Comparison of ENCODE assay signal across 8 cellular contexts in genomic region chr9:37415011-37415719, GRCh38. TPM values are rescaled to one million over a fixed set of nuclear protein-coding genes. Genes with fewer than 3 reads are reported as not detected.
DNase-seq lines count a peak whose midpoint lies in the region; ATAC-seq, FAIRE-seq and TF ChIP-seq lines count a peak whose summit lies in the region.

No MANE protein-coding gene starts in this region.

- DNase-seq in CMK (ENCODE audit: low read depth) (peak; percentile 54), NCI-H510A treated with DMSO at 0.1 percent for 48 hours (lab: John Stamatoyannopoulos, UW) (peak; percentile 43), H1 (ENCODE audit: low read depth in 1 of 2, low spot score in 2 of 2) (peak; percentile 77 to 92), midbrain (lab: John Stamatoyannopoulos, UW) (peak; percentile 81)
- peak; percentile 45 to 54 for DNase-seq in activated CD8-positive, alpha-beta memory T cell treated with anti-CD3 and anti-CD28 coated beads for 1 hour (ENCODE audit: extremely low read depth in 1 of 2, low read depth in 1 of 2)
- DNase-seq in stimulated activated CD8-positive, alpha-beta memory T cell treated with anti-CD3 and anti-CD28 coated beads, Interleukin-2, amount 100 ng/mL, for 1 hour (ENCODE audit: low read depth in 2 of 2) = peak; percentile 47 to 48

- peak overlapping the region; percentile 45 to 63 for H3K4me2 ChIP-seq in H1 (ENCODE audit: insufficient read depth in 1 of 2, low read depth in 2 of 2, low read length in 2 of 2)

- H3K27ac ChIP-seq in H1 (ENCODE audit: low read depth, low read length) = peak overlapping the region; percentile 41

- peak; percentile 57 for FAIRE-seq in H1 (lab: Jason Lieb, UNC)

- no peaks in the 10 kb centered on the region for H3K79me2 ChIP-seq in H1 (ENCODE audit: control insufficient read depth in 1 of 2, insufficient read depth in 2 of 2, low read length in 2 of 2)

- CTCF ChIA-PET in H1 (lab: Charles Lee; ENCODE audit: partially characterized antibody) = interaction anchor here (0.7 to 3.4 kb wide), 14 partner anchors 8 to 505 kb away, joined by 3 to 18 read pairs (median 4); partner anchors contain the start of gene ZBTB5

- peak overlapping the region; percentile 7; the same call in 1 of the 2 replicates for H4K8ac ChIP-seq in H1 (ENCODE audit: extremely low read depth, insufficient read depth, low read length)

- TF ChIP-seq RAD21 in H1 (IDR thresholded peaks at IDR 0.05 in 1 of 2, conservative IDR thresholded peaks at IDR 0.05 in 1 of 2; ENCODE audit: low read depth in 2 of 2, low read length in 2 of 2) = peak; percentile 46 to 58

- no peak overlapping the region for H2BK120ac ChIP-seq in H1 (replicated peaks; ENCODE audit: low read depth, low read length)

- H3K27me3 ChIP-seq in H1 (replicated peaks in 1 of 4; ENCODE audit: control insufficient read depth in 3 of 4, extremely low read depth in 1 of 4, insufficient read depth in 3 of 4, low read length in 3 of 4) = no peaks in the 10 kb centered on the region

- peak overlapping the region; percentile 39 for H3K4ac ChIP-seq in H1 (replicated peaks; ENCODE audit: insufficient read length, low read depth, low read length)

- H4K5ac ChIP-seq in H1 (ENCODE audit: insufficient read length, low read depth, low read length) = peak overlapping the region; percentile 30

- peak overlapping the region in 1 of 4 experiments; percentile 38; a peak in 1 of 7 replicates for H3K9ac ChIP-seq in H1 (replicated peaks in 1 of 4; ENCODE audit: extremely low read depth in 1 of 4, low read depth in 3 of 4, low read length in 3 of 4)

- TF ChIP-seq CTCF in H1 (IDR thresholded peaks at IDR 0.05; ENCODE audit: control extremely low read depth in 1 of 3, insufficient read depth in 1 of 3, low read depth in 1 of 3, low read length in 3 of 3) = peak; percentile 61 to 78 (median 73)

- TF ChIP-seq EP300 in H1 (IDR thresholded peaks at IDR 0.05; ENCODE audit: borderline replicate concordance in 1 of 2, low read depth in 2 of 2, low read length in 2 of 2) = no peak

- 26% methylated on average over 22 of the region's 22 CpGs; no CpG with 5 or more reads in 1 of the 2 experiments for WGBS in H1 (ENCODE audit: extremely low coverage in 1 of 2, insufficient coverage in 1 of 2, insufficient read length in 1 of 2, insufficient replicate concordance in 2 of 2, low coverage in 1 of 2, low lambda C conversion rate in 2 of 2, missing lambda C conversion rate in 1 of 2), 2 experiments

- peak overlapping the region; percentile 99; the same call in 1 of the 2 replicates for H2BK15ac ChIP-seq in H1 (ENCODE audit: low read length)

- H3K36me3 ChIP-seq in H1 (ENCODE audit: control insufficient read depth in 2 of 4, insufficient read depth in 4 of 4, low read length in 3 of 4) = no peaks in the 10 kb centered on the region

- POLR2A ChIA-PET in H1 (lab: Charles Lee; ENCODE audit: partially characterized antibody) = interaction anchor here (0.7 to 3.4 kb wide), 11 partner anchors 7 to 177 kb away, joined by 3 to 13 read pairs (median 3); partner anchors contain the start of genes GRHPR, TOMM5 and ZBTB5

- H3K79me1 ChIP-seq in H1 (ENCODE audit: low read depth, low read length) = no peaks in the 10 kb centered on the region

- no peak overlapping the region for H3K14ac ChIP-seq in H1 (ENCODE audit: insufficient read length)

- peaks cover 0 to 18% (median 14%) of the 10 kb centered on the region in 4 experiments; a peak in 6 of 7 replicates for H3K4me1 ChIP-seq in H1 (replicated peaks in 1 of 4; ENCODE audit: control insufficient read depth in 3 of 4, insufficient read depth in 4 of 4, low read length in 3 of 4)

- peak overlapping the region; percentile 75 for H3K18ac ChIP-seq in H1 (ENCODE audit: extremely low read depth, low read length)

- ATAC-seq in HG03045 (IDR thresholded peaks at IDR 0.05; ENCODE audit: unreplicated experiment) = peak; percentile 35
- no peak for ATAC-seq in GM21367 (IDR thresholded peaks at IDR 0.05; ENCODE audit: unreplicated experiment)

- H2BK5ac ChIP-seq in H1 (ENCODE audit: low read depth, low read length) = peak overlapping the region; percentile 66

- peak overlapping the region in 1 of 4 experiments; percentile 28; a peak in 1 of 8 replicates for H3K4me3 ChIP-seq in H1 (ENCODE audit: extremely low read depth in 1 of 4, insufficient read depth in 2 of 4, low read depth in 3 of 4, low read length in 4 of 4)

- peak overlapping the region; percentile 55; the same call in 1 of the 2 replicates for H2AK5ac ChIP-seq in H1 (ENCODE audit: low read depth, low read length)

- H2AFZ ChIP-seq in H1 (ENCODE audit: low read length) = peak overlapping the region; percentile 63

- H4K20me1 ChIP-seq in H1 (replicated peaks in 1 of 2; ENCODE audit: control insufficient read depth in 1 of 2, insufficient read depth in 2 of 2, low read length in 2 of 2) = no peaks in the 10 kb centered on the region

- peak overlapping the region; percentile 25 for H4K91ac ChIP-seq in H1 (replicated peaks; ENCODE audit: insufficient read length, low read length)

- no peaks in the 10 kb centered on the region; the same call in 1 of the 2 replicates for H3K23me2 ChIP-seq in H1 (ENCODE audit: low read depth, low read length)

- peak overlapping the region; percentile 89 for H2BK12ac ChIP-seq in H1 (ENCODE audit: low read depth, low read length)

- no peak overlapping the region for H3K56ac ChIP-seq in H1 (replicated peaks; ENCODE audit: insufficient read length, low read depth, low read length)

- no peaks in the 10 kb centered on the region for H3K9me3 ChIP-seq in H1 (ENCODE audit: insufficient read depth in 2 of 2, low read depth in 1 of 2, low read length in 1 of 2)

- peak overlapping the region; percentile 2; the same call in 1 of the 2 replicates for H2BK20ac ChIP-seq in H1 (ENCODE audit: low read length)

- 0 out of 3 replicates have a peak, but pooled peaks of 1 of the 2 experiments have one; percentile 39 for TF ChIP-seq POLR2A in H1 (IDR thresholded peaks at IDR 0.05; ENCODE audit: control extremely low read depth in 1 of 2, low read depth in 2 of 2, low read length in 2 of 2)

- H3K23ac ChIP-seq in H1 (ENCODE audit: insufficient read length) = no peak overlapping the region

TF ChIP-seq in H1, 55 proteins besides CTCF, POLR2A, EP300 and RAD21 (continues in another document):
- TF ChIP-seq JUND (IDR thresholded peaks at IDR 0.05; ENCODE audit: low read length) = no peak
- TF ChIP-seq TBP (IDR thresholded peaks at IDR 0.05; ENCODE audit: low read depth, low read length) = peak; percentile 61
- TF ChIP-seq ZNF274 (IDR thresholded peaks at IDR 0.05; ENCODE audit: borderline replicate concordance, extremely low read depth, low read length) = no peak
- TF ChIP-seq YY1 (IDR thresholded peaks at IDR 0.05; ENCODE audit: low read depth, low read length) = peak; percentile 48; the same call in 1 of the 2 replicates
- TF ChIP-seq CREB1 (IDR thresholded peaks at IDR 0.05) = peak; percentile 76
- no peak for TF ChIP-seq CBX5 (IDR thresholded peaks at IDR 0.05; ENCODE audit: low read depth, low read length)
- peak; percentile 73 for TF ChIP-seq CTBP2 (IDR thresholded peaks at IDR 0.05; ENCODE audit: borderline replicate concordance, insufficient read depth, insufficient read length, low read length)
- TF ChIP-seq SAP30 (IDR thresholded peaks at IDR 0.05; ENCODE audit: insufficient read depth, insufficient replicate concordance, low read length) = no peak
- no peak for TF ChIP-seq CHD2 (IDR thresholded peaks at IDR 0.05; ENCODE audit: low read length)
- TF ChIP-seq E2F6 (IDR thresholded peaks at IDR 0.05) = no peak
- no peak for TF ChIP-seq KDM1A (IDR thresholded peaks at IDR 0.05; ENCODE audit: borderline replicate concordance, low read length)
- peak; percentile 96 for TF ChIP-seq TEAD4 (IDR thresholded peaks at IDR 0.05; ENCODE audit: low read depth, low read length)
- TF ChIP-seq SP4 (IDR thresholded peaks at IDR 0.05; ENCODE audit: low read length) = no peak
- TF ChIP-seq NANOG (IDR thresholded peaks at IDR 0.05; ENCODE audit: insufficient read depth, low read depth, low read length, poor library complexity, severe bottlenecking) = no peak
- no peak for TF ChIP-seq BCL11A (IDR thresholded peaks at IDR 0.05; ENCODE audit: low read depth in 2 of 2, low read length in 2 of 2)
- TF ChIP-seq KDM5A (IDR thresholded peaks at IDR 0.05; ENCODE audit: low read length) = no peak
- peak; percentile 42; the same call in 1 of the 2 replicates for TF ChIP-seq RBBP5 (IDR thresholded peaks at IDR 0.05; ENCODE audit: borderline replicate concordance, low read depth, low read length)
- no peak for TF ChIP-seq SUZ12 (IDR thresholded peaks at IDR 0.05; ENCODE audit: low read length)

RNA-seq across cellular contexts. Expression of gene GRHPR, which starts 7.3 kb away (rescaled TPM):
- total RNA-seq in H1 (2021; fragmentation: NEBNext Ultra II Directional; extraction: Animal tissue kit (Norgen Biotek cat#: 25700)) = 97.0 and 98.1 TPM in 2 replicates
- 201 and 246 TPM in 2 replicates for polyA plus RNA-seq in H1 (2011; rRNA removed)
- 235 TPM for polyA plus RNA-seq in H1 (2011; cell fraction: cytosol; rRNA removed)
- 195 TPM for polyA plus RNA-seq in H1 (2011; cell fraction: nucleus; rRNA removed)
- 100 to 150 TPM (median 142 TPM) in 4 replicates for polyA plus RNA-seq in H1 (2012, experiment 1 of 2)
- polyA plus RNA-seq in H1 (2012, experiment 2 of 2) = 127 TPM
- polyA plus RNA-seq in H1 (2013, experiment 1 of 2) = 94.7 TPM
- polyA plus RNA-seq in H1 (2013, experiment 2 of 2) = 91.3 TPM
- 108 and 124 TPM in 2 replicates for polyA minus RNA-seq in H1 (2011; rRNA and poly(A)+ RNA removed)
- 58.4 TPM for polyA minus RNA-seq in H1 (2011; cell fraction: cytosol; rRNA and poly(A)+ RNA removed)
- 64.4 TPM for polyA minus RNA-seq in H1 (2011; cell fraction: nucleus; rRNA and poly(A)+ RNA removed)

RNA-seq across cellular contexts. Expression of gene ZBTB5, which starts 50.1 kb away (rescaled TPM):
- 13.6 and 14.5 TPM in 2 replicates for total RNA-seq in H1 (2021; fragmentation: NEBNext Ultra II Directional; extraction: Animal tissue kit (Norgen Biotek cat#: 25700))
- polyA plus RNA-seq in H1 (2011; rRNA removed) = 13.3 and 14.0 TPM in 2 replicates
- polyA plus RNA-seq in H1 (2011; cell fraction: cytosol; rRNA removed) = 14.8 TPM
- polyA plus RNA-seq in H1 (2011; cell fraction: nucleus; rRNA removed) = 16.2 TPM
- polyA plus RNA-seq in H1 (2012, experiment 1 of 2) = 9.6 to 11.4 TPM (median 10.6 TPM) in 4 replicates
- 3.8 TPM for polyA plus RNA-seq in H1 (2012, experiment 2 of 2)
- polyA plus RNA-seq in H1 (2013, experiment 1 of 2) = 9.4 TPM
- polyA plus RNA-seq in H1 (2013, experiment 2 of 2) = 8.5 TPM
- polyA minus RNA-seq in H1 (2011; rRNA and poly(A)+ RNA removed) = 40.3 and 41.2 TPM in 2 replicates
- 16.1 TPM for polyA minus RNA-seq in H1 (2011; cell fraction: cytosol; rRNA and poly(A)+ RNA removed)
- 32.7 TPM for polyA minus RNA-seq in H1 (2011; cell fraction: nucleus; rRNA and poly(A)+ RNA removed)
